In genomic region chr12:95663525-95663924, GRCh38 we compare ENCODE assay signal across 23 cellular contexts.
DNase-seq lines count a peak whose midpoint lies in the region; ATAC-seq and TF ChIP-seq lines count a peak whose summit lies in the region.
"Had no signal": no experiment of that assay in that cellular context is flagged by ENCODE, and none has a peak within 500 bp of the region (broad histone marks: within the 10 kb centered on the region; RNA-seq: fewer than 3 reads in every experiment).

No MANE protein-coding gene starts in this region.

- DNase-seq in AG08395 (ENCODE audit: low spot score), result peak; percentile 7
- peak in 1 of 7 donors; percentile 12 for DNase-seq in adrenal gland
- DNase-seq in fibroblast of peridontal ligament (ENCODE audit: extremely low read depth), result peak; percentile 52
- DNase-seq in osteocyte (ENCODE audit: extremely low spot score, unreplicated experiment), result no peak
- DNase-seq in activated T-cell treated with anti-CD3 and anti-CD28 coated beads, Interleukin-2, amount 50 U/mL, for 72 hours, result no peak
- no peak for DNase-seq in HuH-7 (ENCODE audit: low spot score)
- no peak for DNase-seq in CD1c-positive myeloid dendritic cell (ENCODE audit: extremely low spot score)
- no peak for DNase-seq in sigmoid colon
- DNase-seq: ACHN; activated naive CD8-positive, alpha-beta T cell treated with anti-CD3 and anti-CD28 coated beads for 36 hours; CD8-positive, alpha-beta memory T cell; Kasumi-1; natural killer cell; NCI-H1417; NCI-H2227 treated with DMSO at 0.1 percent for 48 hours; NK-92 treated with Interleukin-12 subunit alpha and Interleukin-12 subunit beta, amount 100 ng/mL, for 24 hours had no signal

- intact Hi-C loops in adrenal gland (cut with DNase I), result no loop called here
- intact Hi-C loops in sigmoid colon (cut with DNase I), result no loop called here

- H3K4me3 ChIP-seq in adrenal gland, result peak overlapping the region in 2 of 4 donors; percentile 4 to 9
- no peak overlapping the region for H3K4me3 ChIP-seq in sigmoid colon
- H3K4me3 ChIP-seq: cardiac muscle cell, gastroesophageal sphincter had no signal

- TF ChIP-seq EP300 in sigmoid colon (IDR thresholded peaks at IDR 0.05), result no peak

- 21 to 35% (median 27%) methylated on average over 2 of the region's 2 CpGs for WGBS in adrenal gland, 4 donors
- 36 to 68% methylated on average over 2 of the region's 2 CpGs for WGBS in sigmoid colon, 2 donors

- H3K4me1 ChIP-seq in adrenal gland (replicated peaks in 1 of 2) (peaks cover 7 to 13% of the 10 kb centered on the region in 2 donors), sigmoid colon (no peaks in the 10 kb centered on the region)
- H3K4me1 ChIP-seq: gastroesophageal sphincter had no signal

- peak overlapping the region; percentile 84 for H3K27ac Mint-ChIP-seq in osteocyte (ENCODE audit: unreplicated experiment)
- no peak overlapping the region for H3K27ac Mint-ChIP-seq in activated T-cell treated with anti-CD3 and anti-CD28 coated beads, Interleukin-2, amount 50 U/mL, for 72 hours
- H3K27ac Mint-ChIP-seq: activated naive CD8-positive, alpha-beta T cell treated with anti-CD3 and anti-CD28 coated beads for 36 hours; CD8-positive, alpha-beta memory T cell; memory B cell; natural killer cell; progenitor cell of endocrine pancreas; stimulated activated naive CD8-positive, alpha-beta T cell treated with anti-CD3 and anti-CD28 coated beads, Interleukin-15, Interleukin-2, amounts not matched to agents 100 ng/mL and 50 ng/mL, for 24 hours had no signal

- no peaks in the 10 kb centered on the region for H3K9me3 Mint-ChIP-seq in osteocyte (ENCODE audit: unreplicated experiment)
- H3K9me3 Mint-ChIP-seq in activated T-cell treated with anti-CD3 and anti-CD28 coated beads, Interleukin-2, amount 50 U/mL, for 72 hours, result no peaks in the 10 kb centered on the region
- H3K9me3 Mint-ChIP-seq: activated naive CD8-positive, alpha-beta T cell treated with anti-CD3 and anti-CD28 coated beads for 36 hours; CD8-positive, alpha-beta memory T cell; memory B cell; natural killer cell; stimulated activated naive CD8-positive, alpha-beta T cell treated with anti-CD3 and anti-CD28 coated beads, Interleukin-15, Interleukin-2, amounts not matched to agents 100 ng/mL and 50 ng/mL, for 24 hours had no signal

- peaks cover 55% of the 10 kb centered on the region for H3K36me3 Mint-ChIP-seq in osteocyte (ENCODE audit: unreplicated experiment)
- no peaks in the 10 kb centered on the region for H3K36me3 Mint-ChIP-seq in activated T-cell treated with anti-CD3 and anti-CD28 coated beads, Interleukin-2, amount 50 U/mL, for 72 hours (ENCODE audit: insufficient read depth in 2 of 2)
- H3K36me3 Mint-ChIP-seq: activated naive CD8-positive, alpha-beta T cell treated with anti-CD3 and anti-CD28 coated beads for 36 hours; CD8-positive, alpha-beta memory T cell; memory B cell; natural killer cell had no signal

- peaks cover 32% of the 10 kb centered on the region for H3K4me1 Mint-ChIP-seq in osteocyte (ENCODE audit: unreplicated experiment)
- H3K4me1 Mint-ChIP-seq in activated T-cell treated with anti-CD3 and anti-CD28 coated beads, Interleukin-2, amount 50 U/mL, for 72 hours (ENCODE audit: low read depth), result no peaks in the 10 kb centered on the region
- H3K4me1 Mint-ChIP-seq: activated naive CD8-positive, alpha-beta T cell treated with anti-CD3 and anti-CD28 coated beads for 36 hours; CD8-positive, alpha-beta memory T cell; memory B cell; natural killer cell had no signal

- TF ChIP-seq POLR2A in adrenal gland (IDR thresholded peaks at IDR 0.05) (no peak), sigmoid colon (IDR thresholded peaks at IDR 0.05) (no peak)

- H3K36me3 ChIP-seq in adrenal gland (replicated peaks in 1 of 2) (no peaks in the 10 kb centered on the region), sigmoid colon (no peaks in the 10 kb centered on the region)
- H3K36me3 ChIP-seq: cardiac muscle cell had no signal

- H3K27ac ChIP-seq in adrenal gland (peak overlapping the region; percentile 39 to 86 (median 57)), sigmoid colon (no peak overlapping the region)
- H3K27ac ChIP-seq: cardiac muscle cell, RWPE1 had no signal

- H3K27me3 Mint-ChIP-seq in osteocyte (ENCODE audit: unreplicated experiment), result no peaks in the 10 kb centered on the region
- H3K27me3 Mint-ChIP-seq in activated T-cell treated with anti-CD3 and anti-CD28 coated beads, Interleukin-2, amount 50 U/mL, for 72 hours (ENCODE audit: low read depth), result no peaks in the 10 kb centered on the region
- H3K27me3 Mint-ChIP-seq: activated naive CD8-positive, alpha-beta T cell treated with anti-CD3 and anti-CD28 coated beads for 36 hours; progenitor cell of endocrine pancreas had no signal

- no peak for ATAC-seq in activated T-cell treated with anti-CD3 and anti-CD28 coated beads, Interleukin-2, amount 50 U/mL, for 72 hours (replicated peaks in 1 of 2)
- ATAC-seq: gastroesophageal sphincter, HCT116, natural killer cell had no signal

- TF ChIP-seq CTCF in adrenal gland (IDR thresholded peaks at IDR 0.05) (no peak), osteocyte (IDR thresholded peaks at IDR 0.05) (no peak), sigmoid colon (IDR thresholded peaks at IDR 0.05) (no peak)

- H3K27me3 ChIP-seq in adrenal gland (no peaks in the 10 kb centered on the region), sigmoid colon (no peaks in the 10 kb centered on the region)
- H3K27me3 ChIP-seq: gastroesophageal sphincter had no signal

- no peaks in the 10 kb centered on the region for H3K9me3 ChIP-seq in adrenal gland (replicated peaks in 1 of 3)
- H3K9me3 ChIP-seq in sigmoid colon, result no peaks in the 10 kb centered on the region
- H3K9me3 ChIP-seq: gastroesophageal sphincter had no signal

- H3K4me3 Mint-ChIP-seq in osteocyte (ENCODE audit: unreplicated experiment), result no peak overlapping the region
- no peak overlapping the region for H3K4me3 Mint-ChIP-seq in activated T-cell treated with anti-CD3 and anti-CD28 coated beads, Interleukin-2, amount 50 U/mL, for 72 hours
- H3K4me3 Mint-ChIP-seq: activated naive CD8-positive, alpha-beta T cell treated with anti-CD3 and anti-CD28 coated beads for 36 hours; CD8-positive, alpha-beta memory T cell; memory B cell; natural killer cell; stimulated activated naive CD8-positive, alpha-beta T cell treated with anti-CD3 and anti-CD28 coated beads, Interleukin-15, Interleukin-2, amounts not matched to agents 100 ng/mL and 50 ng/mL, for 24 hours had no signal

Comparison
In these comparisons a context has a peak if more than half of its experiments do, and no peak if none do; other contexts are left out.
1. DNase-seq: peak in AG08395 (single experiment) and fibroblast of peridontal ligament (single experiment); none in osteocyte (single experiment), activated T-cell treated with anti-CD3 and anti-CD28 coated beads, Interleukin-2, amount 50 U/mL, for 72 hours (0 of 2), HuH-7 (single experiment), CD1c-positive myeloid dendritic cell (single experiment) and sigmoid colon (single experiment).
2. H3K27ac ChIP-seq: peak in adrenal gland (5 of 5); none in sigmoid colon (0 of 4).